Comparison of ENCODE assay signal across 2 cellular contexts in the genomic region with DNA sequence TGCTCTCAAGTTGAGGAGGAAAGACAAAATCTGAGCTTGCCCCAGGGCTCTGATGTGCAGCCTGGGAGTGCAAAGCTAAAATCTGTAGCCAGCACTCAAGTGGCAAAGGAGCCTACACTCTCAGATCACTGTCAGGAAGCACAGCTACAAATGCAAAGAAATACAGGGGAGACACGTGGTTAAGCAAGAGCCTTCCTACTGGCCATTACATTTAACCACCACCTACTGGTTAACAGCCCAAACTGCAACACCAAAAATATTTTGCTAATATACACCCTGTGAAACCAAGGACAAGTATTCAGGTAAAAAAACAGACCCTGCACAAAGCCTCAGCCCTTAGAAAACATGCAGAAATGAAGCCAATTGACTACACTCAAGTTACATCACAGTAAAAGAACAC.
TF ChIP-seq lines count a peak whose summit lies in the region.

No MANE protein-coding gene starts in this region.

TF ChIP-seq in liver, 16 proteins besides CTCF, POLR2A, EP300 and RAD21 (continued from another document):
- TF ChIP-seq ZBTB33 (IDR thresholded peaks at IDR 0.05) (no peak), SP1 (IDR thresholded peaks at IDR 0.05) (no peak), FOXA2 (IDR thresholded peaks at IDR 0.05) (no peak), TAF1 (conservative IDR thresholded peaks at IDR 0.05) (no peak), NR2F2 (IDR thresholded peaks at IDR 0.05) (no peak), RXRA (IDR thresholded peaks at IDR 0.05) (no peak), ATF3 (IDR thresholded peaks at IDR 0.05) (no peak), REST (IDR thresholded peaks at IDR 0.05) (no peak), YY1 (IDR thresholded peaks at IDR 0.05) (no peak), JUND (IDR thresholded peaks at IDR 0.05) (no peak)
- TF ChIP-seq, protein P1, sequence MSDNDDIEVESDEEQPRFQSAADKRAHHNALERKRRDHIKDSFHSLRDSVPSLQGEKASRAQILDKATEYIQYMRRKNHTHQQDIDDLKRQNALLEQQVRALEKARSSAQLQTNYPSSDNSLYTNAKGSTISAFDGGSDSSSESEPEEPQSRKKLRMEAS (IDR thresholded peaks at IDR 0.05), result no peak
TF ChIP-seq in liver: peak in this region for 0.

TF ChIP-seq in WTC11, 78 proteins besides CTCF, POLR2A, EP300 and RAD21 (continued from another document):
- TF ChIP-seq, protein P2, sequence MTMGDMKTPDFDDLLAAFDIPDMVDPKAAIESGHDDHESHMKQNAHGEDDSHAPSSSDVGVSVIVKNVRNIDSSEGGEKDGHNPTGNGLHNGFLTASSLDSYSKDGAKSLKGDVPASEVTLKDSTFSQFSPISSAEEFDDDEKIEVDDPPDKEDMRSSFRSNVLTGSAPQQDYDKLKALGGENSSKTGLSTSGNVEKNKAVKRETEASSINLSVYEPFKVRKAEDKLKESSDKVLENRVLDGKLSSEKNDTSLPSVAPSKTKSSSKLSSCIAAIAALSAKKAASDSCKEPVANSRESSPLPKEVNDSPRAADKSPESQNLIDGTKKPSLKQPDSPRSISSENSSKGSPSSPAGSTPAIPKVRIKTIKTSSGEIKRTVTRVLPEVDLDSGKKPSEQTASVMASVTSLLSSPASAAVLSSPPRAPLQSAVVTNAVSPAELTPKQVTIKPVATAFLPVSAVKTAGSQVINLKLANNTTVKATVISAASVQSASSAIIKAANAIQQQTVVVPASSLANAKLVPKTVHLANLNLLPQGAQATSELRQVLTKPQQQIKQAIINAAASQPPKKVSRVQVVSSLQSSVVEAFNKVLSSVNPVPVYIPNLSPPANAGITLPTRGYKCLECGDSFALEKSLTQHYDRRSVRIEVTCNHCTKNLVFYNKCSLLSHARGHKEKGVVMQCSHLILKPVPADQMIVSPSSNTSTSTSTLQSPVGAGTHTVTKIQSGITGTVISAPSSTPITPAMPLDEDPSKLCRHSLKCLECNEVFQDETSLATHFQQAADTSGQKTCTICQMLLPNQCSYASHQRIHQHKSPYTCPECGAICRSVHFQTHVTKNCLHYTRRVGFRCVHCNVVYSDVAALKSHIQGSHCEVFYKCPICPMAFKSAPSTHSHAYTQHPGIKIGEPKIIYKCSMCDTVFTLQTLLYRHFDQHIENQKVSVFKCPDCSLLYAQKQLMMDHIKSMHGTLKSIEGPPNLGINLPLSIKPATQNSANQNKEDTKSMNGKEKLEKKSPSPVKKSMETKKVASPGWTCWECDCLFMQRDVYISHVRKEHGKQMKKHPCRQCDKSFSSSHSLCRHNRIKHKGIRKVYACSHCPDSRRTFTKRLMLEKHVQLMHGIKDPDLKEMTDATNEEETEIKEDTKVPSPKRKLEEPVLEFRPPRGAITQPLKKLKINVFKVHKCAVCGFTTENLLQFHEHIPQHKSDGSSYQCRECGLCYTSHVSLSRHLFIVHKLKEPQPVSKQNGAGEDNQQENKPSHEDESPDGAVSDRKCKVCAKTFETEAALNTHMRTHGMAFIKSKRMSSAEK (CRISPR knock-in tag; IDR thresholded peaks at IDR 0.05; ENCODE audit: borderline replicate concordance), result no peak
- TF ChIP-seq SMAD4 (CRISPR knock-in tag; IDR thresholded peaks at IDR 0.05) (no peak), RORB (CRISPR knock-in tag; IDR thresholded peaks at IDR 0.05) (no peak), KAT7 (CRISPR knock-in tag; IDR thresholded peaks at IDR 0.05; ENCODE audit: borderline replicate concordance) (no peak), NR3C1 (CRISPR knock-in tag; conservative IDR thresholded peaks at IDR 0.05; ENCODE audit: low read depth) (no peak), ZNF671 (CRISPR knock-in tag; IDR thresholded peaks at IDR 0.05) (no peak), PRRX2 (CRISPR knock-in tag; IDR thresholded peaks at IDR 0.05) (no peak), NR2C2 (CRISPR knock-in tag; IDR thresholded peaks at IDR 0.05) (no peak), E2F1 (CRISPR knock-in tag; IDR thresholded peaks at IDR 0.05) (no peak), HMGA2 (CRISPR knock-in tag; IDR thresholded peaks at IDR 0.05) (no peak), NFYB (CRISPR knock-in tag; conservative IDR thresholded peaks at IDR 0.05; ENCODE audit: low read depth) (no peak), ATF3 (CRISPR knock-in tag; conservative IDR thresholded peaks at IDR 0.05) (no peak), EMX1 (CRISPR knock-in tag; IDR thresholded peaks at IDR 0.05) (no peak), CREM (CRISPR knock-in tag; IDR thresholded peaks at IDR 0.05) (no peak), ZNF425 (CRISPR knock-in tag; conservative IDR thresholded peaks at IDR 0.05) (no peak), ZNF121 (CRISPR knock-in tag; IDR thresholded peaks at IDR 0.05) (no peak), ZSCAN18 (CRISPR knock-in tag; IDR thresholded peaks at IDR 0.05) (no peak)
- TF ChIP-seq, protein P3, sequence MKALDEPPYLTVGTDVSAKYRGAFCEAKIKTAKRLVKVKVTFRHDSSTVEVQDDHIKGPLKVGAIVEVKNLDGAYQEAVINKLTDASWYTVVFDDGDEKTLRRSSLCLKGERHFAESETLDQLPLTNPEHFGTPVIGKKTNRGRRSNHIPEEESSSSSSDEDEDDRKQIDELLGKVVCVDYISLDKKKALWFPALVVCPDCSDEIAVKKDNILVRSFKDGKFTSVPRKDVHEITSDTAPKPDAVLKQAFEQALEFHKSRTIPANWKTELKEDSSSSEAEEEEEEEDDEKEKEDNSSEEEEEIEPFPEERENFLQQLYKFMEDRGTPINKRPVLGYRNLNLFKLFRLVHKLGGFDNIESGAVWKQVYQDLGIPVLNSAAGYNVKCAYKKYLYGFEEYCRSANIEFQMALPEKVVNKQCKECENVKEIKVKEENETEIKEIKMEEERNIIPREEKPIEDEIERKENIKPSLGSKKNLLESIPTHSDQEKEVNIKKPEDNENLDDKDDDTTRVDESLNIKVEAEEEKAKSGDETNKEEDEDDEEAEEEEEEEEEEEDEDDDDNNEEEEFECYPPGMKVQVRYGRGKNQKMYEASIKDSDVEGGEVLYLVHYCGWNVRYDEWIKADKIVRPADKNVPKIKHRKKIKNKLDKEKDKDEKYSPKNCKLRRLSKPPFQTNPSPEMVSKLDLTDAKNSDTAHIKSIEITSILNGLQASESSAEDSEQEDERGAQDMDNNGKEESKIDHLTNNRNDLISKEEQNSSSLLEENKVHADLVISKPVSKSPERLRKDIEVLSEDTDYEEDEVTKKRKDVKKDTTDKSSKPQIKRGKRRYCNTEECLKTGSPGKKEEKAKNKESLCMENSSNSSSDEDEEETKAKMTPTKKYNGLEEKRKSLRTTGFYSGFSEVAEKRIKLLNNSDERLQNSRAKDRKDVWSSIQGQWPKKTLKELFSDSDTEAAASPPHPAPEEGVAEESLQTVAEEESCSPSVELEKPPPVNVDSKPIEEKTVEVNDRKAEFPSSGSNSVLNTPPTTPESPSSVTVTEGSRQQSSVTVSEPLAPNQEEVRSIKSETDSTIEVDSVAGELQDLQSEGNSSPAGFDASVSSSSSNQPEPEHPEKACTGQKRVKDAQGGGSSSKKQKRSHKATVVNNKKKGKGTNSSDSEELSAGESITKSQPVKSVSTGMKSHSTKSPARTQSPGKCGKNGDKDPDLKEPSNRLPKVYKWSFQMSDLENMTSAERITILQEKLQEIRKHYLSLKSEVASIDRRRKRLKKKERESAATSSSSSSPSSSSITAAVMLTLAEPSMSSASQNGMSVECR (CRISPR knock-in tag; IDR thresholded peaks at IDR 0.05; ENCODE audit: borderline replicate concordance), result no peak
- TF ChIP-seq, protein P4, sequence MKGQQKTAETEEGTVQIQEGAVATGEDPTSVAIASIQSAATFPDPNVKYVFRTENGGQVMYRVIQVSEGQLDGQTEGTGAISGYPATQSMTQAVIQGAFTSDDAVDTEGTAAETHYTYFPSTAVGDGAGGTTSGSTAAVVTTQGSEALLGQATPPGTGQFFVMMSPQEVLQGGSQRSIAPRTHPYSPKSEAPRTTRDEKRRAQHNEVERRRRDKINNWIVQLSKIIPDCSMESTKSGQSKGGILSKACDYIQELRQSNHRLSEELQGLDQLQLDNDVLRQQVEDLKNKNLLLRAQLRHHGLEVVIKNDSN (CRISPR knock-in tag; IDR thresholded peaks at IDR 0.05), result no peak
TF ChIP-seq in WTC11: peak in this region for 0.
